Comparison of ENCODE assay signal across 1 cellular context in genomic region chr14:90396342-90397339, GRCh38.
TF ChIP-seq lines count a peak whose summit lies in the region.

CALM1 (plus strand) TSS chr14:90397029; CDS start chr14:90397231, 202 bp downstream.

TF ChIP-seq in HepG2, 621 proteins besides CTCF, POLR2A, EP300 and RAD21 (continued from another document and continues in another):
- TF ChIP-seq SNAPC4 (CRISPR knock-in tag; IDR thresholded peaks at IDR 0.05), result peak; percentile 52; the same call in 1 of the 2 replicates
- TF ChIP-seq ZNF251 (CRISPR knock-in tag; IDR thresholded peaks at IDR 0.05), result no peak; the same call in 1 of the 2 replicates
- peak; percentile 68; the same call in 1 of the 2 replicates for TF ChIP-seq PHF20 (CRISPR knock-in tag; IDR thresholded peaks at IDR 0.05)
- no peak for TF ChIP-seq ZNF326 (CRISPR knock-in tag; IDR thresholded peaks at IDR 0.05; ENCODE audit: borderline replicate concordance)
- TF ChIP-seq, protein P1, sequence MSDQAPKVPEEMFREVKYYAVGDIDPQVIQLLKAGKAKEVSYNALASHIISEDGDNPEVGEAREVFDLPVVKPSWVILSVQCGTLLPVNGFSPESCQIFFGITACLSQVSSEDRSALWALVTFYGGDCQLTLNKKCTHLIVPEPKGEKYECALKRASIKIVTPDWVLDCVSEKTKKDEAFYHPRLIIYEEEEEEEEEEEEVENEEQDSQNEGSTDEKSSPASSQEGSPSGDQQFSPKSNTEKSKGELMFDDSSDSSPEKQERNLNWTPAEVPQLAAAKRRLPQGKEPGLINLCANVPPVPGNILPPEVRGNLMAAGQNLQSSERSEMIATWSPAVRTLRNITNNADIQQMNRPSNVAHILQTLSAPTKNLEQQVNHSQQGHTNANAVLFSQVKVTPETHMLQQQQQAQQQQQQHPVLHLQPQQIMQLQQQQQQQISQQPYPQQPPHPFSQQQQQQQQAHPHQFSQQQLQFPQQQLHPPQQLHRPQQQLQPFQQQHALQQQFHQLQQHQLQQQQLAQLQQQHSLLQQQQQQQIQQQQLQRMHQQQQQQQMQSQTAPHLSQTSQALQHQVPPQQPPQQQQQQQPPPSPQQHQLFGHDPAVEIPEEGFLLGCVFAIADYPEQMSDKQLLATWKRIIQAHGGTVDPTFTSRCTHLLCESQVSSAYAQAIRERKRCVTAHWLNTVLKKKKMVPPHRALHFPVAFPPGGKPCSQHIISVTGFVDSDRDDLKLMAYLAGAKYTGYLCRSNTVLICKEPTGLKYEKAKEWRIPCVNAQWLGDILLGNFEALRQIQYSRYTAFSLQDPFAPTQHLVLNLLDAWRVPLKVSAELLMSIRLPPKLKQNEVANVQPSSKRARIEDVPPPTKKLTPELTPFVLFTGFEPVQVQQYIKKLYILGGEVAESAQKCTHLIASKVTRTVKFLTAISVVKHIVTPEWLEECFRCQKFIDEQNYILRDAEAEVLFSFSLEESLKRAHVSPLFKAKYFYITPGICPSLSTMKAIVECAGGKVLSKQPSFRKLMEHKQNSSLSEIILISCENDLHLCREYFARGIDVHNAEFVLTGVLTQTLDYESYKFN (CRISPR knock-in tag; conservative IDR thresholded peaks at IDR 0.05), result peak; percentile 32; the same call in 1 of the 2 replicates
- peak; percentile 92 for TF ChIP-seq ERF (CRISPR knock-in tag; IDR thresholded peaks at IDR 0.05)
- TF ChIP-seq, protein P2, sequence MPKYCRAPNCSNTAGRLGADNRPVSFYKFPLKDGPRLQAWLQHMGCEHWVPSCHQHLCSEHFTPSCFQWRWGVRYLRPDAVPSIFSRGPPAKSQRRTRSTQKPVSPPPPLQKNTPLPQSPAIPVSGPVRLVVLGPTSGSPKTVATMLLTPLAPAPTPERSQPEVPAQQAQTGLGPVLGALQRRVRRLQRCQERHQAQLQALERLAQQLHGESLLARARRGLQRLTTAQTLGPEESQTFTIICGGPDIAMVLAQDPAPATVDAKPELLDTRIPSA (CRISPR knock-in tag; IDR thresholded peaks at IDR 0.05; ENCODE audit: borderline replicate concordance), result 0 out of 2 replicates have a peak, but pooled peaks have one; percentile 40
- peak; percentile 85 for TF ChIP-seq TBX2 (CRISPR knock-in tag; IDR thresholded peaks at IDR 0.05; ENCODE audit: borderline replicate concordance)
- TF ChIP-seq EZH2 (conservative IDR thresholded peaks at IDR 0.05; ENCODE audit: low read depth, low read length), result no peak
- TF ChIP-seq ZNF337 (CRISPR knock-in tag; IDR thresholded peaks at IDR 0.05; ENCODE audit: borderline replicate concordance, low read depth), result no peak
- peak in 1 of 2 experiments; percentile 66; a peak in 1 of 4 replicates for TF ChIP-seq ATF4 (CRISPR knock-in tag; IDR thresholded peaks at IDR 0.05)
- peak; percentile 79; the same call in 1 of the 2 replicates for TF ChIP-seq SNAI1 (CRISPR knock-in tag; IDR thresholded peaks at IDR 0.05; ENCODE audit: borderline replicate concordance)
- peak; percentile 77; the same call in 1 of the 2 replicates for TF ChIP-seq DMAP1 (CRISPR knock-in tag; IDR thresholded peaks at IDR 0.05)
- no peak for TF ChIP-seq ELF4 (CRISPR knock-in tag; IDR thresholded peaks at IDR 0.05; ENCODE audit: borderline replicate concordance)
- peak; percentile 75 for TF ChIP-seq RARA (CRISPR knock-in tag; IDR thresholded peaks at IDR 0.05)
- TF ChIP-seq KLF11 (CRISPR knock-in tag; IDR thresholded peaks at IDR 0.05), result no peak; the same call in 1 of the 2 replicates
- TF ChIP-seq STAG1 (CRISPR knock-in tag; IDR thresholded peaks at IDR 0.05), result peak; percentile 38
- peak; percentile 86 for TF ChIP-seq NAIF1 (CRISPR knock-in tag; IDR thresholded peaks at IDR 0.05; ENCODE audit: borderline replicate concordance)
- peak; percentile 37; the same call in 1 of the 2 replicates for TF ChIP-seq FOSL1 (CRISPR knock-in tag; IDR thresholded peaks at IDR 0.05; ENCODE audit: borderline replicate concordance)
- TF ChIP-seq, protein P3, sequence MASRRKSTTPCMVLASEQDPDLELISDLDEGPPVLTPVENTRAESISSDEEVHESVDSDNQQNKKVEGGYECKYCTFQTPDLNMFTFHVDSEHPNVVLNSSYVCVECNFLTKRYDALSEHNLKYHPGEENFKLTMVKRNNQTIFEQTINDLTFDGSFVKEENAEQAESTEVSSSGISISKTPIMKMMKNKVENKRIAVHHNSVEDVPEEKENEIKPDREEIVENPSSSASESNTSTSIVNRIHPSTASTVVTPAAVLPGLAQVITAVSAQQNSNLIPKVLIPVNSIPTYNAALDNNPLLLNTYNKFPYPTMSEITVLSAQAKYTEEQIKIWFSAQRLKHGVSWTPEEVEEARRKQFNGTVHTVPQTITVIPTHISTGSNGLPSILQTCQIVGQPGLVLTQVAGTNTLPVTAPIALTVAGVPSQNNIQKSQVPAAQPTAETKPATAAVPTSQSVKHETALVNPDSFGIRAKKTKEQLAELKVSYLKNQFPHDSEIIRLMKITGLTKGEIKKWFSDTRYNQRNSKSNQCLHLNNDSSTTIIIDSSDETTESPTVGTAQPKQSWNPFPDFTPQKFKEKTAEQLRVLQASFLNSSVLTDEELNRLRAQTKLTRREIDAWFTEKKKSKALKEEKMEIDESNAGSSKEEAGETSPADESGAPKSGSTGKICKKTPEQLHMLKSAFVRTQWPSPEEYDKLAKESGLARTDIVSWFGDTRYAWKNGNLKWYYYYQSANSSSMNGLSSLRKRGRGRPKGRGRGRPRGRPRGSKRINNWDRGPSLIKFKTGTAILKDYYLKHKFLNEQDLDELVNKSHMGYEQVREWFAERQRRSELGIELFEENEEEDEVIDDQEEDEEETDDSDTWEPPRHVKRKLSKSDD (CRISPR knock-in tag; IDR thresholded peaks at IDR 0.05; ENCODE audit: low read depth), result 0 out of 2 replicates have a peak, but pooled peaks have one; percentile 78
- TF ChIP-seq ZEB1 (IDR thresholded peaks at IDR 0.05; ENCODE audit: insufficient replicate concordance, low read depth), result peak; percentile 50
- TF ChIP-seq YY1 (IDR thresholded peaks at IDR 0.05; ENCODE audit: insufficient read depth, insufficient replicate concordance, low read depth, low read length), result peak; percentile 90
- no peak; the same call in 1 of the 2 replicates for TF ChIP-seq ONECUT2 (CRISPR knock-in tag; IDR thresholded peaks at IDR 0.05)
- no peak for TF ChIP-seq PAWR (CRISPR knock-in tag; IDR thresholded peaks at IDR 0.05; ENCODE audit: borderline replicate concordance)
- TF ChIP-seq HNF4G (IDR thresholded peaks at IDR 0.05; ENCODE audit: borderline replicate concordance, low read depth, low read length), result peak; percentile 77; the same call in 1 of the 2 replicates
- 0 out of 2 replicates have a peak, but pooled peaks have one; percentile 18 for TF ChIP-seq HNF4G (CRISPR knock-in tag; IDR thresholded peaks at IDR 0.05; ENCODE audit: borderline replicate concordance, low read depth)
- TF ChIP-seq ZZZ3 (CRISPR knock-in tag; IDR thresholded peaks at IDR 0.05; ENCODE audit: borderline replicate concordance), result peak; percentile 44; the same call in 1 of the 2 replicates
- peak; percentile 94 for TF ChIP-seq CBX1 (IDR thresholded peaks at IDR 0.05; ENCODE audit: low read depth)
- TF ChIP-seq KDM5A (IDR thresholded peaks at IDR 0.05; ENCODE audit: borderline replicate concordance, low read length), result no peak
- no peak for TF ChIP-seq SYNCRIP (IDR thresholded peaks at IDR 0.05; ENCODE audit: insufficient read depth, low read depth, low read length)
- peak; percentile 91 for TF ChIP-seq ZNF232 (CRISPR knock-in tag; IDR thresholded peaks at IDR 0.05; ENCODE audit: borderline replicate concordance)
- TF ChIP-seq ZNF839 (CRISPR knock-in tag; IDR thresholded peaks at IDR 0.05; ENCODE audit: borderline replicate concordance), result no peak
- peak; percentile 73; the same call in 1 of the 2 replicates for TF ChIP-seq ISX (CRISPR knock-in tag; conservative IDR thresholded peaks at IDR 0.05)
- no peak for TF ChIP-seq TEAD2 (CRISPR knock-in tag; IDR thresholded peaks at IDR 0.05)
- TF ChIP-seq, protein P4, sequence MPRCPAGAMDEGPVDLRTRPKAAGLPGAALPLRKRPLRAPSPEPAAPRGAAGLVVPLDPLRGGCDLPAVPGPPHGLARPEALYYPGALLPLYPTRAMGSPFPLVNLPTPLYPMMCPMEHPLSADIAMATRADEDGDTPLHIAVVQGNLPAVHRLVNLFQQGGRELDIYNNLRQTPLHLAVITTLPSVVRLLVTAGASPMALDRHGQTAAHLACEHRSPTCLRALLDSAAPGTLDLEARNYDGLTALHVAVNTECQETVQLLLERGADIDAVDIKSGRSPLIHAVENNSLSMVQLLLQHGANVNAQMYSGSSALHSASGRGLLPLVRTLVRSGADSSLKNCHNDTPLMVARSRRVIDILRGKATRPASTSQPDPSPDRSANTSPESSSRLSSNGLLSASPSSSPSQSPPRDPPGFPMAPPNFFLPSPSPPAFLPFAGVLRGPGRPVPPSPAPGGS (CRISPR knock-in tag; IDR thresholded peaks at IDR 0.05), result peak; percentile 93
- TF ChIP-seq SP1 (IDR thresholded peaks at IDR 0.05), result no peak
- TF ChIP-seq SP1 (CRISPR knock-in tag; IDR thresholded peaks at IDR 0.05), result peak; percentile 91
- no peak for TF ChIP-seq TCF7L2 (IDR thresholded peaks at IDR 0.05; ENCODE audit: low read depth, low read length)
- TF ChIP-seq CEBPG (CRISPR knock-in tag; IDR thresholded peaks at IDR 0.05), result peak; percentile 12; the same call in 1 of the 2 replicates
- TF ChIP-seq ZNF709 (CRISPR knock-in tag; IDR thresholded peaks at IDR 0.05), result peak; percentile 92
- 0 out of 2 replicates have a peak, but pooled peaks have one; percentile 42 for TF ChIP-seq ZNF20 (CRISPR knock-in tag; IDR thresholded peaks at IDR 0.05)
- TF ChIP-seq HNRNPK (IDR thresholded peaks at IDR 0.05; ENCODE audit: low read depth, low read length, poor library complexity, severe bottlenecking), result peak; percentile 21
- TF ChIP-seq PREB (CRISPR knock-in tag; IDR thresholded peaks at IDR 0.05), result no peak
- TF ChIP-seq EHMT2 (IDR thresholded peaks at IDR 0.05; ENCODE audit: borderline replicate concordance, low read depth, low read length), result no peak
- TF ChIP-seq STAT5B (CRISPR knock-in tag; IDR thresholded peaks at IDR 0.05), result peak; percentile 84; the same call in 1 of the 2 replicates
- TF ChIP-seq, protein P5, sequence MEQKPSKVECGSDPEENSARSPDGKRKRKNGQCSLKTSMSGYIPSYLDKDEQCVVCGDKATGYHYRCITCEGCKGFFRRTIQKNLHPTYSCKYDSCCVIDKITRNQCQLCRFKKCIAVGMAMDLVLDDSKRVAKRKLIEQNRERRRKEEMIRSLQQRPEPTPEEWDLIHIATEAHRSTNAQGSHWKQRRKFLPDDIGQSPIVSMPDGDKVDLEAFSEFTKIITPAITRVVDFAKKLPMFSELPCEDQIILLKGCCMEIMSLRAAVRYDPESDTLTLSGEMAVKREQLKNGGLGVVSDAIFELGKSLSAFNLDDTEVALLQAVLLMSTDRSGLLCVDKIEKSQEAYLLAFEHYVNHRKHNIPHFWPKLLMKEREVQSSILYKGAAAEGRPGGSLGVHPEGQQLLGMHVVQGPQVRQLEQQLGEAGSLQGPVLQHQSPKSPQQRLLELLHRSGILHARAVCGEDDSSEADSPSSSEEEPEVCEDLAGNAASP (CRISPR knock-in tag; IDR thresholded peaks at IDR 0.05; ENCODE audit: borderline replicate concordance), result 0 out of 2 replicates have a peak, but pooled peaks have one; percentile 12
- TF ChIP-seq KLF6 (CRISPR knock-in tag; IDR thresholded peaks at IDR 0.05), result peak; percentile 92
